ENCODE assay signal across 21 cellular contexts in the genomic region with DNA sequence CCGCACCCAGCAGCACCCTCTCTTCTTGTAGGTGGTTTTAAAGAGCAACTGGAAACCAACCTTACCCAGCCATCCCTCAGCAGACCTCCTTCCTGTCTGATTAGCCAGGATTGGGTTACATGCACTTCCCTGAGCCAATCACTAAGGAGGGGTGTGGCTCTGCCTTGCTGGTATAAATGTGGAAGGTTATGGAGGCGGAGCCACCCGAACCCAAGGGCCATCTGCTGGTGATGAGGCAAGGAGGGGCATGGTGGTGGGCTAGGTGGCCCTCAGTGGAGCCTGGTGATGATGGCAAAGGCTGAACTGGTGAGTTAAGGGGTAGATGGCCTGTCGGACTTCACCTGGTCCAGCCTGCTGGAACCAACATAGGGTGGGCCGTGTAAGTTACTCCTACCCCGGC. TPM values are rescaled to one million over a fixed set of nuclear protein-coding genes. Genes with fewer than 3 reads are reported as not detected.
DNase-seq lines count a peak whose midpoint lies in the region; ATAC-seq, FAIRE-seq and TF ChIP-seq lines count a peak whose summit lies in the region.
"Had no signal": no experiment of that assay in that cellular context is flagged by ENCODE, and none has a peak within 500 bp of the region (broad histone marks: within the 10 kb centered on the region; RNA-seq: fewer than 3 reads in every experiment).

No MANE protein-coding gene starts in this region.

- no peaks in the 10 kb centered on the region for H3K79me2 ChIP-seq in GM23338 (replicated peaks; ENCODE audit: insufficient read depth)
- no peaks in the 10 kb centered on the region for H3K79me2 ChIP-seq in PC-9 (ENCODE audit: low read depth)

- CTCF ChIA-PET in PC-9 (lab: Charles Lee), result no interaction called here

- H3K4me2 ChIP-seq in GM23338 (no peak overlapping the region), PC-9 (no peak overlapping the region)

- H2AFZ ChIP-seq in GM23338 (no peak overlapping the region), PC-9 (no peak overlapping the region)

- H3K27me3 ChIP-seq in GM23338 (ENCODE audit: insufficient read depth) (no peaks in the 10 kb centered on the region), bronchial epithelial cell (ENCODE audit: control insufficient read depth, insufficient read depth, low read length) (peaks cover 13% of the 10 kb centered on the region), PC-9 (ENCODE audit: insufficient read depth, low read depth) (peaks cover 9% of the 10 kb centered on the region)
- H3K27me3 ChIP-seq: adrenal gland had no signal

- H4K20me1 ChIP-seq in GM23338 (replicated peaks; ENCODE audit: insufficient read depth) (no peaks in the 10 kb centered on the region), PC-9 (ENCODE audit: insufficient read depth) (no peaks in the 10 kb centered on the region)

- H3K27ac ChIP-seq in GM23338 (ENCODE audit: low read depth), result no peak overlapping the region
- H3K27ac ChIP-seq in PC-9, result no peak overlapping the region
- H3K27ac ChIP-seq: 22Rv1, adrenal gland, suprapubic skin had no signal

- no peaks in the 10 kb centered on the region for H3K4me1 ChIP-seq in GM23338 (ENCODE audit: insufficient read depth)
- H3K4me1 ChIP-seq in PC-9 (replicated peaks; ENCODE audit: insufficient read depth), result no peaks in the 10 kb centered on the region
- H3K4me1 ChIP-seq: adrenal gland, suprapubic skin had no signal

- DNase-seq in DMS 273 (lab: John Stamatoyannopoulos, UW; ENCODE audit: unreplicated experiment), result peak; percentile 63
- no peak for DNase-seq in DMS 273 treated with DMSO at 0.1 percent for 48 hours (lab: John Stamatoyannopoulos, UW)
- DNase-seq in GM23338 (ENCODE audit: low spot score), result peak; percentile 59
- DNase-seq in NCI-H226, result peak; percentile 28
- DNase-seq in bronchial epithelial cell (ENCODE audit: low read depth), result no peak
- no peak for DNase-seq in NK-92 (lab: John Stamatoyannopoulos, UW; ENCODE audit: unreplicated experiment)
- DNase-seq in PC-9, result no peak
- no peak for DNase-seq in NCI-H2196 (lab: John Stamatoyannopoulos, UW; ENCODE audit: unreplicated experiment)
- DNase-seq: activated CD4-positive, alpha-beta T cell treated with anti-CD3 and anti-CD28 coated beads for 4 hours; activated T-cell treated with anti-CD3 and anti-CD28 coated beads, Interleukin-2, amount 50 U/mL, for 48 hours; adrenal gland; foreskin melanocyte; GF-D8; natural killer cell; NCI-H1105 treated with DMSO at 0.1 percent for 48 hours had no signal

- H3K36me3 ChIP-seq in GM23338 (ENCODE audit: insufficient read depth) (no peaks in the 10 kb centered on the region), bronchial epithelial cell (ENCODE audit: control insufficient read depth, insufficient read depth, low read length) (no peaks in the 10 kb centered on the region), PC-9 (ENCODE audit: low read depth) (no peaks in the 10 kb centered on the region)
- H3K36me3 ChIP-seq: adrenal gland, suprapubic skin had no signal

- no peaks in the 10 kb centered on the region for H3K36me3 Mint-ChIP-seq in GM23338 (ENCODE audit: low read depth)
- H3K36me3 Mint-ChIP-seq: CD14-positive monocyte, natural killer cell had no signal

- H3F3A ChIP-seq in GM23338 (replicated peaks; ENCODE audit: low read depth), result no peaks in the 10 kb centered on the region
- no peaks in the 10 kb centered on the region for H3F3A ChIP-seq in PC-9 (ENCODE audit: insufficient read depth, low read depth)

- ATAC-seq in GM23338, result peak; percentile 83
- ATAC-seq: natural killer cell had no signal

- H3K9me3 Mint-ChIP-seq in GM23338, result no peaks in the 10 kb centered on the region
- H3K9me3 Mint-ChIP-seq: CD14-positive monocyte, natural killer cell had no signal

- POLR2A ChIA-PET in PC-9 (lab: Charles Lee; ENCODE audit: unreplicated experiment), result no interaction called here

- H3K4me1 Mint-ChIP-seq in GM23338, result peaks cover 5% of the 10 kb centered on the region
- H3K4me1 Mint-ChIP-seq: CD14-positive monocyte had no signal

- BruUV-seq in PC-9 (replicated peaks; lab: Mats Ljungman, UMichigan), result no TSS peak

- peak; percentile 83 for FAIRE-seq in bronchial epithelial cell (lab: Jason Lieb, UNC)
- FAIRE-seq: GM18507 had no signal

- no peak overlapping the region for H3K4me3 Mint-ChIP-seq in GM23338
- H3K4me3 Mint-ChIP-seq: CD14-positive monocyte, natural killer cell had no signal

- no peaks in the 10 kb centered on the region for H3K9me3 ChIP-seq in PC-9 (ENCODE audit: insufficient read depth, low read depth)
- H3K9me3 ChIP-seq: adrenal gland, suprapubic skin had no signal

- no peak overlapping the region for H3K27ac Mint-ChIP-seq in GM23338
- H3K27ac Mint-ChIP-seq: CD14-positive monocyte, natural killer cell had no signal

- H3K27me3 Mint-ChIP-seq in GM23338 (ENCODE audit: insufficient read depth, low read depth, poor library complexity), result peaks cover 8% of the 10 kb centered on the region

- no peak overlapping the region for H3K4me3 ChIP-seq in GM23338
- H3K4me3 ChIP-seq in bronchial epithelial cell (ENCODE audit: low read depth, low read length), result no peak overlapping the region
- H3K4me3 ChIP-seq in PC-9, result no peak overlapping the region
- H3K4me3 ChIP-seq: adrenal gland, suprapubic skin had no signal

- no peaks in the 10 kb centered on the region for H3K9me2 ChIP-seq in GM23338 (ENCODE audit: insufficient read depth)
- no peaks in the 10 kb centered on the region for H3K9me2 ChIP-seq in PC-9 (ENCODE audit: insufficient read depth)

- no peak for TF ChIP-seq CTCF in GM23338 (conservative IDR thresholded peaks at IDR 0.05; ENCODE audit: low read depth in 2 of 2)
- no peak for TF ChIP-seq CTCF in bronchial epithelial cell (IDR thresholded peaks at IDR 0.05; ENCODE audit: insufficient read depth, low read length, severe bottlenecking)
- no peak for TF ChIP-seq CTCF in PC-9 (conservative IDR thresholded peaks at IDR 0.05)

- intact Hi-C loops in PC-9 (cut with micrococcal nuclease; ENCODE audit: unreplicated experiment), result no loop called here

TF ChIP-seq in GM23338, 12 proteins besides CTCF, POLR2A, EP300 and RAD21 (continues in another document):
- TF ChIP-seq ZNF331 (CRISPR knock-in tag; IDR thresholded peaks at IDR 0.05; ENCODE audit: low read depth), result no peak
- TF ChIP-seq EZH2phosphoT487 (IDR thresholded peaks at IDR 0.05; ENCODE audit: unreplicated experiment), result no peak
- TF ChIP-seq CREB1 (CRISPR knock-in tag; IDR thresholded peaks at IDR 0.05; ENCODE audit: low read depth), result no peak
- TF ChIP-seq NANOG (IDR thresholded peaks at IDR 0.05; ENCODE audit: borderline replicate concordance), result no peak
- TF ChIP-seq ZNF114 (CRISPR knock-in tag; IDR thresholded peaks at IDR 0.05), result no peak
- TF ChIP-seq, protein P1, sequence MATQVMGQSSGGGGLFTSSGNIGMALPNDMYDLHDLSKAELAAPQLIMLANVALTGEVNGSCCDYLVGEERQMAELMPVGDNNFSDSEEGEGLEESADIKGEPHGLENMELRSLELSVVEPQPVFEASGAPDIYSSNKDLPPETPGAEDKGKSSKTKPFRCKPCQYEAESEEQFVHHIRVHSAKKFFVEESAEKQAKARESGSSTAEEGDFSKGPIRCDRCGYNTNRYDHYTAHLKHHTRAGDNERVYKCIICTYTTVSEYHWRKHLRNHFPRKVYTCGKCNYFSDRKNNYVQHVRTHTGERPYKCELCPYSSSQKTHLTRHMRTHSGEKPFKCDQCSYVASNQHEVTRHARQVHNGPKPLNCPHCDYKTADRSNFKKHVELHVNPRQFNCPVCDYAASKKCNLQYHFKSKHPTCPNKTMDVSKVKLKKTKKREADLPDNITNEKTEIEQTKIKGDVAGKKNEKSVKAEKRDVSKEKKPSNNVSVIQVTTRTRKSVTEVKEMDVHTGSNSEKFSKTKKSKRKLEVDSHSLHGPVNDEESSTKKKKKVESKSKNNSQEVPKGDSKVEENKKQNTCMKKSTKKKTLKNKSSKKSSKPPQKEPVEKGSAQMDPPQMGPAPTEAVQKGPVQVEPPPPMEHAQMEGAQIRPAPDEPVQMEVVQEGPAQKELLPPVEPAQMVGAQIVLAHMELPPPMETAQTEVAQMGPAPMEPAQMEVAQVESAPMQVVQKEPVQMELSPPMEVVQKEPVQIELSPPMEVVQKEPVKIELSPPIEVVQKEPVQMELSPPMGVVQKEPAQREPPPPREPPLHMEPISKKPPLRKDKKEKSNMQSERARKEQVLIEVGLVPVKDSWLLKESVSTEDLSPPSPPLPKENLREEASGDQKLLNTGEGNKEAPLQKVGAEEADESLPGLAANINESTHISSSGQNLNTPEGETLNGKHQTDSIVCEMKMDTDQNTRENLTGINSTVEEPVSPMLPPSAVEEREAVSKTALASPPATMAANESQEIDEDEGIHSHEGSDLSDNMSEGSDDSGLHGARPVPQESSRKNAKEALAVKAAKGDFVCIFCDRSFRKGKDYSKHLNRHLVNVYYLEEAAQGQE (IDR thresholded peaks at IDR 0.05; ENCODE audit: unreplicated experiment), result no peak
- TF ChIP-seq STAT1 (IDR thresholded peaks at IDR 0.05; ENCODE audit: unreplicated experiment), result no peak
- no peak for TF ChIP-seq EZH2 (IDR thresholded peaks at IDR 0.05; ENCODE audit: low read depth, unreplicated experiment)
- no peak for TF ChIP-seq ETS1 (IDR thresholded peaks at IDR 0.05)
- no peak for TF ChIP-seq POLR2AphosphoS5 (IDR thresholded peaks at IDR 0.05; ENCODE audit: low read depth)

RNA-seq across cellular contexts. Expression of gene CCDC33, which starts 39.8 kb away (rescaled TPM):
- 0.27 and 2.6 TPM in 2 replicates for total RNA-seq in GM23338 (2014; rRNA removed; shearing (Covaris generic))
- polyA plus RNA-seq in GM23338 (2016; fragmentation: Nextera tagmentation; extraction: Ambion mirVana), result 2.5 and 2.8 TPM in 2 replicates
- not detected in 2 replicates for total RNA-seq in bronchial epithelial cell
- 7.5 and 15.4 TPM in 2 replicates for total RNA-seq in PC-9 (2021)
- total RNA-seq: lung microvascular endothelial cell; natural killer cell; T-helper 2 cell treated with Interferon-gamma antibody and Interleukin-4, amounts not matched to agents 100 ng/mL and 5 ng/mL, for 36 hours had no signal
- polyA plus RNA-seq: CD14-positive monocyte had no signal

Comparison
In these comparisons a context has a peak if more than half of its experiments do, and no peak if none do; other contexts are left out.
1. DNase-seq: peak in DMS 273 (single experiment), GM23338 (single experiment) and NCI-H226 (single experiment); none in DMS 273 treated with DMSO at 0.1 percent for 48 hours (single experiment), bronchial epithelial cell (single experiment), NK-92 (single experiment), PC-9 (0 of 2) and NCI-H2196 (single experiment).